In the genomic region with DNA sequence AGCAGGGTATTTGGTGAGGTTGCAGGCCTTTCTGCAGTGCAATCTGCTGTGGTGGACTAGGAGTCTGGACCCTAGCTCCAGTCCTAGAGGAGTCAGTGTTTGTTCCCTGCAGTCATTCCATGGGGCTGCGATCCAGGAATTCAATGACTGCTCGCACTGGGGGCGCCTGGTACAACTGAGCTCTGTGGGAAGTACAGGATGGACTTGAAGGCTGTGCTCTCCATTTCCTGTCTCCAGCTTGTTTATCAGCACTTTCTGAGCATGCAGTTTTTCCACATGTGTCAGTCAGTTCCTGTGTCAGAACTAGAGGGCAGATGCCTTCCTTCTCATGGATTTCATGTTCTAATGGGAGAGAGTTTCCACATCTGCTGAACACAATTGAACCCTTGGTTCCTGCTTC, we compare ENCODE assay signal across 10 cellular contexts. TPM values are rescaled to one million over a fixed set of nuclear protein-coding genes. Genes with fewer than 3 reads are reported as not detected.
A peak's percentile ranks its signal among the peaks of the same experiment; 100 is the strongest.
DNase-seq lines count a peak whose midpoint lies in the region; ATAC-seq and TF ChIP-seq lines count a peak whose summit lies in the region.
"Had no signal": no experiment of that assay in that cellular context is flagged by ENCODE, and none has a peak within 500 bp of the region (broad histone marks: within the 10 kb centered on the region; RNA-seq: fewer than 3 reads in every experiment).

No MANE protein-coding gene starts in this region.

- H3K4me3 ChIP-seq in AG10803 (ENCODE audit: low read length) (no peak overlapping the region), neutrophil (ENCODE audit: low read depth in 1 of 2, low read length in 1 of 2) (no peak overlapping the region)

- H3K27me3 ChIP-seq in neutrophil = no peaks in the 10 kb centered on the region

- peak overlapping the region; percentile 45 for H3K27ac ChIP-seq in neutrophil

- peak; percentile 86 for DNase-seq in AG10803 (ENCODE audit: low read depth)
- peak; percentile 23 for DNase-seq in SK-MEL-5 (ENCODE audit: low read depth, low spot score)
- peak; percentile 68 for DNase-seq in foreskin melanocyte
- DNase-seq in RPMI8226 = no peak
- no peak for DNase-seq in posterior vena cava (ENCODE audit: low spot score)
- DNase-seq: activated CD4-positive, alpha-beta T cell treated with anti-CD3 and anti-CD28 coated beads for 48 hours; naive thymus-derived CD8-positive, alpha-beta T cell had no signal

- ATAC-seq in HG03196 (IDR thresholded peaks at IDR 0.05; ENCODE audit: unreplicated experiment) (no peak), GM18519 (IDR thresholded peaks at IDR 0.05; ENCODE audit: low FRiP score, unreplicated experiment) (no peak)
- ATAC-seq: naive thymus-derived CD8-positive, alpha-beta T cell had no signal

- peaks cover 73% of the 10 kb centered on the region for H3K36me3 ChIP-seq in neutrophil

- H3K9me3 ChIP-seq in neutrophil = no peaks in the 10 kb centered on the region

- intact Hi-C loops in posterior vena cava (cut with DNase I) = no loop called here

- TF ChIP-seq CTCF in AG10803 (conservative IDR thresholded peaks at IDR 0.05; ENCODE audit: low read length) (0 out of 2 replicates have a peak, but pooled peaks have one; percentile 4), neutrophil (IDR thresholded peaks at IDR 0.05) (no peak)

- in situ Hi-C loops in SK-MEL-5 (cut with HindIII; ENCODE audit: low pct_unique_long_range_greater_than_20kb, low sequenced_read_pairs) = no loop called here

- peaks cover 8 to 19% of the 10 kb centered on the region in 2 experiments for H3K4me1 ChIP-seq in neutrophil (ENCODE audit: control insufficient read depth in 1 of 2, insufficient read depth in 1 of 2, low read depth in 1 of 2, low read length in 1 of 2)

RNA-seq across cellular contexts. Expression of a gene that starts 46.7 kb away (rescaled TPM):
- total RNA-seq in SK-MEL-5 (2014; rRNA removed; shearing (Covaris generic)) = 75.7 and 90.4 TPM in 2 replicates
- 67.5 and 73.5 TPM in 2 replicates for polyA plus RNA-seq in SK-MEL-5 (2015; cell fraction: cytosol; rRNA removed)
- 36.3 and 47.0 TPM in 2 replicates for polyA plus RNA-seq in SK-MEL-5 (2015; cell fraction: nucleus; rRNA removed)
- 10 to 100 TPM; 60.4 to 68.7 TPM for total RNA-seq in posterior vena cava

RNA-seq across cellular contexts. Expression of a gene that starts 54.3 kb away (rescaled TPM):
- total RNA-seq in SK-MEL-5 (2014; rRNA removed; shearing (Covaris generic)) = 42.0 and 45.8 TPM in 2 replicates
- 37.3 and 42.9 TPM in 2 replicates for polyA plus RNA-seq in SK-MEL-5 (2015; cell fraction: cytosol; rRNA removed)
- polyA plus RNA-seq in SK-MEL-5 (2015; cell fraction: nucleus; rRNA removed) = 34.2 and 46.6 TPM in 2 replicates
- total RNA-seq in posterior vena cava = 10 to 100 TPM; 22.5 to 24.8 TPM

Comparison
In these comparisons a context has a peak if more than half of its experiments do, and no peak if none do; other contexts are left out.
1. DNase-seq: peak in AG10803 (single experiment), SK-MEL-5 (single experiment) and foreskin melanocyte (single experiment); none in RPMI8226 (single experiment) and posterior vena cava (single experiment).